30 cellular contexts compared by ENCODE assay signal in genomic region chr12:60021235-60021634, GRCh38.
"Had no signal": no experiment of that assay in that cellular context is flagged by ENCODE, and none has a peak within 500 bp of the region (broad histone marks: within the 10 kb centered on the region; RNA-seq: fewer than 3 reads in every experiment).

No MANE protein-coding gene starts in this region.

- H3K9me3 Mint-ChIP-seq: nephron progenitor cell, neural progenitor cell had no signal

- H3K36me3 Mint-ChIP-seq: mesothelial cell of epicardium; naive B cell; natural killer cell; neural progenitor cell; stimulated activated naive B cell treated with anti-CD40 and anti-IgM and Interleukin-4, amounts not matched to agents 10 μg/mL and 1 μg/mL and 100 μg/mL, for 72 hours had no signal

- H3K4me1 Mint-ChIP-seq: mesothelial cell of epicardium; naive B cell; natural killer cell; nephron progenitor cell; stimulated activated naive B cell treated with anti-CD40 and anti-IgM and Interleukin-4, amounts not matched to agents 10 μg/mL and 1 μg/mL and 100 μg/mL, for 72 hours had no signal

- H2AFZ ChIP-seq: neural progenitor cell had no signal

- FAIRE-seq: keratinocyte had no signal

- H3K4me3 Mint-ChIP-seq: mesothelial cell of epicardium; naive B cell; natural killer cell; nephron progenitor cell; neural progenitor cell; stimulated activated naive B cell treated with anti-CD40 and anti-IgM and Interleukin-4, amounts not matched to agents 10 μg/mL and 1 μg/mL and 100 μg/mL, for 72 hours had no signal

- H3K9me3 ChIP-seq: heart left ventricle, left lung, lower lobe of right lung, ovary, stomach, testis, thyroid gland, upper lobe of right lung, uterus had no signal

- H3K27ac ChIP-seq: heart left ventricle, left lung, lower lobe of right lung, neural progenitor cell, ovary, skin epidermis, stomach, testis, thyroid gland, upper lobe of right lung, uterus had no signal

- H3K36me3 ChIP-seq: heart left ventricle, left lung, lower lobe of right lung, neural progenitor cell, ovary, stomach, thyroid gland, upper lobe of right lung, uterus had no signal

- ATAC-seq: heart left ventricle; left colon; left lung; lower lobe of right lung; natural killer cell; right cardiac atrium; sciatic nerve; stimulated activated naive CD8-positive, alpha-beta T cell treated with anti-CD3 and anti-CD28 coated beads, Interleukin-15, Interleukin-2, amounts not matched to agents 100 U/mL and 50 U/mL, for 24 hours; upper lobe of right lung had no signal

- H3K4me3 ChIP-seq: heart left ventricle, left lung, lower lobe of right lung, neural progenitor cell, ovary, skin epidermis, stomach, testis, thyroid gland, upper lobe of right lung, uterus had no signal

- H3K27ac Mint-ChIP-seq: mesothelial cell of epicardium; naive B cell; natural killer cell; nephron progenitor cell; neural progenitor cell; progenitor cell of endocrine pancreas; stimulated activated naive B cell treated with anti-CD40 and anti-IgM and Interleukin-4, amounts not matched to agents 10 μg/mL and 1 μg/mL and 100 μg/mL, for 72 hours had no signal

- H3K27me3 ChIP-seq: heart left ventricle, left lung, neural progenitor cell, stomach, testis, thyroid gland, upper lobe of right lung, uterus had no signal

- H3K4me2 ChIP-seq: neural progenitor cell had no signal

- H3K9ac ChIP-seq: neural progenitor cell had no signal

- H3K4me1 ChIP-seq: heart left ventricle, left lung, lower lobe of right lung, neural progenitor cell, stomach, testis, thyroid gland, upper lobe of right lung, uterus had no signal

- DNase-seq: heart left ventricle; hypothalamus; left colon; left lung; lower lobe of right lung; mammary epithelial cell; mesenchymal stem cell; naive B cell; natural killer cell; nephron progenitor cell; ovary; right cardiac atrium; stimulated activated CD4-positive, alpha-beta T cell treated with anti-CD3 and anti-CD28 coated beads, Interleukin-12 subunit alpha, Interleukin-12 subunit beta, amount 100 ng/mL, for 4 hours; stimulated activated CD4-positive, alpha-beta T cell treated with anti-CD3 and anti-CD28 coated beads, Interleukin-15, amount 100 ng/mL, for 24 hours; stimulated activated CD4-positive, alpha-beta T cell treated with anti-CD3 and anti-CD28 coated beads, Interleukin-2, amount 100 ng/mL, for 24 hours; stimulated activated CD4-positive, alpha-beta T cell treated with anti-CD3 and anti-CD28 coated beads, Interleukin-4, amount 100 ng/mL, for 1 hour; stimulated activated naive B cell treated with anti-CD40 and anti-IgM and Interleukin-4, amounts not matched to agents 10 μg/mL and 1 μg/mL and 100 μg/mL, for 72 hours; stimulated activated naive CD8-positive, alpha-beta T cell treated with anti-CD3 and anti-CD28 coated beads, Interleukin-15, Interleukin-2, amounts not matched to agents 100 U/mL and 50 U/mL, for 24 hours; stomach; testis; thyroid gland; trophoblast cell; upper lobe of right lung; uterus had no signal

- H3K27me3 Mint-ChIP-seq: naive B cell; progenitor cell of endocrine pancreas; stimulated activated naive B cell treated with anti-CD40 and anti-IgM and Interleukin-4, amounts not matched to agents 10 μg/mL and 1 μg/mL and 100 μg/mL, for 72 hours had no signal
